ENCODE assay signal across 1 cellular context in the genomic region with DNA sequence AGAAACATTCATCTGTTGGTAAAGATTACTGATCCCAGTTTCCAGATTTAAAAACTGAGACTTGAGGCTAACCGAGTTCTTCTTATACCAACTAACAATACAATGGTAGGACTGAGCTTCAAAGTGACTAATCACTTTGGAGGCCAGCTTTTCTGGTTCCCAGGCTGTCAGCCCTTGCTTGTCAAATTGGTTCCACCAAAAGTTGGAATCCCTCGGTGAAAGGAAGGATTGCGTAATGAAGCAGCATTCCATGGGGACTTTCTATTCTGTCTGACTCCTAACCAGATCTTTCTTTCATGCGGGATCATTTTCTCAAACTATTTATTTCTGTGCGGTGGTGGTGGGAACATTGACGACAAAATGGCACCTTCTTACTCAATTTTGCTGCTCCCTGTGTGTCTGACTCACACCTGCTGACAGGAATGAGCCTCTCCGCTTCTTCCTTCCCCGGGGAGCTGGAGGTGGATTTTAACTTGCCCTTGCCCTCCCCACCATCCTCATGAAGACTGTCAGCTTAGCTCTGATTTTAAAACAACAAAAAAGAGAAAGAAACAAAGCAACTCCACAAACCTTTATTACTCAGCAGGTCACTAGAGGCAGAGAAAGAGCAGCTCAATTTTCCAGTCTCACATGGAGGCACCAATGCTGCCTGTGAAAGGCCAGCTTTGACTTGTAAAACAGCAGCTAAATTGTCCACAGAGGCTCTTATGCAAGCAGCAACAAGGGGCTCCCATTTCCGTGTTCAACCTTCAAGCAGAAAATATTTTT.
TF ChIP-seq lines count a peak whose summit lies in the region.

No MANE protein-coding gene starts in this region.

TF ChIP-seq in H1, 55 proteins besides CTCF, POLR2A, EP300 and RAD21:
- TF ChIP-seq NANOG (IDR thresholded peaks at IDR 0.05; ENCODE audit: insufficient read depth, low read depth, low read length, poor library complexity, severe bottlenecking) (no peak), HDAC2 (IDR thresholded peaks at IDR 0.05; ENCODE audit: borderline replicate concordance in 1 of 2, low read depth in 2 of 2, low read length in 2 of 2) (0 out of 4 replicates have a peak, but pooled peaks of 1 of the 2 experiments have one; percentile 15), CEBPB (IDR thresholded peaks at IDR 0.05; ENCODE audit: low read depth, low read length) (peak; percentile 98), CTBP2 (IDR thresholded peaks at IDR 0.05; ENCODE audit: borderline replicate concordance, insufficient read depth, insufficient read length, low read length) (no peak), TEAD4 (IDR thresholded peaks at IDR 0.05; ENCODE audit: low read depth, low read length) (0 out of 2 replicates have a peak, but pooled peaks have one; percentile 38), SP4 (IDR thresholded peaks at IDR 0.05; ENCODE audit: low read length) (peak; percentile 62; the same call in 1 of the 2 replicates), YY1 (IDR thresholded peaks at IDR 0.05; ENCODE audit: low read depth, low read length) (peak; percentile 67; the same call in 1 of the 2 replicates), BCL11A (IDR thresholded peaks at IDR 0.05; ENCODE audit: low read depth in 2 of 2, low read length in 2 of 2) (no peak), JUND (IDR thresholded peaks at IDR 0.05; ENCODE audit: low read length) (no peak), ASH2L (IDR thresholded peaks at IDR 0.05; ENCODE audit: low read length) (peak; percentile 46), EZH2 (IDR thresholded peaks at IDR 0.05; ENCODE audit: low read depth, low read length, severe bottlenecking) (no peak), SIN3A (conservative IDR thresholded peaks at IDR 0.05 in 1 of 2, IDR thresholded peaks at IDR 0.05 in 1 of 2; ENCODE audit: low read depth in 1 of 2, low read length in 2 of 2) (0 out of 4 replicates have a peak, but pooled peaks of 1 of the 2 experiments have one; percentile 52)
- TF ChIP-seq, protein P1, sequence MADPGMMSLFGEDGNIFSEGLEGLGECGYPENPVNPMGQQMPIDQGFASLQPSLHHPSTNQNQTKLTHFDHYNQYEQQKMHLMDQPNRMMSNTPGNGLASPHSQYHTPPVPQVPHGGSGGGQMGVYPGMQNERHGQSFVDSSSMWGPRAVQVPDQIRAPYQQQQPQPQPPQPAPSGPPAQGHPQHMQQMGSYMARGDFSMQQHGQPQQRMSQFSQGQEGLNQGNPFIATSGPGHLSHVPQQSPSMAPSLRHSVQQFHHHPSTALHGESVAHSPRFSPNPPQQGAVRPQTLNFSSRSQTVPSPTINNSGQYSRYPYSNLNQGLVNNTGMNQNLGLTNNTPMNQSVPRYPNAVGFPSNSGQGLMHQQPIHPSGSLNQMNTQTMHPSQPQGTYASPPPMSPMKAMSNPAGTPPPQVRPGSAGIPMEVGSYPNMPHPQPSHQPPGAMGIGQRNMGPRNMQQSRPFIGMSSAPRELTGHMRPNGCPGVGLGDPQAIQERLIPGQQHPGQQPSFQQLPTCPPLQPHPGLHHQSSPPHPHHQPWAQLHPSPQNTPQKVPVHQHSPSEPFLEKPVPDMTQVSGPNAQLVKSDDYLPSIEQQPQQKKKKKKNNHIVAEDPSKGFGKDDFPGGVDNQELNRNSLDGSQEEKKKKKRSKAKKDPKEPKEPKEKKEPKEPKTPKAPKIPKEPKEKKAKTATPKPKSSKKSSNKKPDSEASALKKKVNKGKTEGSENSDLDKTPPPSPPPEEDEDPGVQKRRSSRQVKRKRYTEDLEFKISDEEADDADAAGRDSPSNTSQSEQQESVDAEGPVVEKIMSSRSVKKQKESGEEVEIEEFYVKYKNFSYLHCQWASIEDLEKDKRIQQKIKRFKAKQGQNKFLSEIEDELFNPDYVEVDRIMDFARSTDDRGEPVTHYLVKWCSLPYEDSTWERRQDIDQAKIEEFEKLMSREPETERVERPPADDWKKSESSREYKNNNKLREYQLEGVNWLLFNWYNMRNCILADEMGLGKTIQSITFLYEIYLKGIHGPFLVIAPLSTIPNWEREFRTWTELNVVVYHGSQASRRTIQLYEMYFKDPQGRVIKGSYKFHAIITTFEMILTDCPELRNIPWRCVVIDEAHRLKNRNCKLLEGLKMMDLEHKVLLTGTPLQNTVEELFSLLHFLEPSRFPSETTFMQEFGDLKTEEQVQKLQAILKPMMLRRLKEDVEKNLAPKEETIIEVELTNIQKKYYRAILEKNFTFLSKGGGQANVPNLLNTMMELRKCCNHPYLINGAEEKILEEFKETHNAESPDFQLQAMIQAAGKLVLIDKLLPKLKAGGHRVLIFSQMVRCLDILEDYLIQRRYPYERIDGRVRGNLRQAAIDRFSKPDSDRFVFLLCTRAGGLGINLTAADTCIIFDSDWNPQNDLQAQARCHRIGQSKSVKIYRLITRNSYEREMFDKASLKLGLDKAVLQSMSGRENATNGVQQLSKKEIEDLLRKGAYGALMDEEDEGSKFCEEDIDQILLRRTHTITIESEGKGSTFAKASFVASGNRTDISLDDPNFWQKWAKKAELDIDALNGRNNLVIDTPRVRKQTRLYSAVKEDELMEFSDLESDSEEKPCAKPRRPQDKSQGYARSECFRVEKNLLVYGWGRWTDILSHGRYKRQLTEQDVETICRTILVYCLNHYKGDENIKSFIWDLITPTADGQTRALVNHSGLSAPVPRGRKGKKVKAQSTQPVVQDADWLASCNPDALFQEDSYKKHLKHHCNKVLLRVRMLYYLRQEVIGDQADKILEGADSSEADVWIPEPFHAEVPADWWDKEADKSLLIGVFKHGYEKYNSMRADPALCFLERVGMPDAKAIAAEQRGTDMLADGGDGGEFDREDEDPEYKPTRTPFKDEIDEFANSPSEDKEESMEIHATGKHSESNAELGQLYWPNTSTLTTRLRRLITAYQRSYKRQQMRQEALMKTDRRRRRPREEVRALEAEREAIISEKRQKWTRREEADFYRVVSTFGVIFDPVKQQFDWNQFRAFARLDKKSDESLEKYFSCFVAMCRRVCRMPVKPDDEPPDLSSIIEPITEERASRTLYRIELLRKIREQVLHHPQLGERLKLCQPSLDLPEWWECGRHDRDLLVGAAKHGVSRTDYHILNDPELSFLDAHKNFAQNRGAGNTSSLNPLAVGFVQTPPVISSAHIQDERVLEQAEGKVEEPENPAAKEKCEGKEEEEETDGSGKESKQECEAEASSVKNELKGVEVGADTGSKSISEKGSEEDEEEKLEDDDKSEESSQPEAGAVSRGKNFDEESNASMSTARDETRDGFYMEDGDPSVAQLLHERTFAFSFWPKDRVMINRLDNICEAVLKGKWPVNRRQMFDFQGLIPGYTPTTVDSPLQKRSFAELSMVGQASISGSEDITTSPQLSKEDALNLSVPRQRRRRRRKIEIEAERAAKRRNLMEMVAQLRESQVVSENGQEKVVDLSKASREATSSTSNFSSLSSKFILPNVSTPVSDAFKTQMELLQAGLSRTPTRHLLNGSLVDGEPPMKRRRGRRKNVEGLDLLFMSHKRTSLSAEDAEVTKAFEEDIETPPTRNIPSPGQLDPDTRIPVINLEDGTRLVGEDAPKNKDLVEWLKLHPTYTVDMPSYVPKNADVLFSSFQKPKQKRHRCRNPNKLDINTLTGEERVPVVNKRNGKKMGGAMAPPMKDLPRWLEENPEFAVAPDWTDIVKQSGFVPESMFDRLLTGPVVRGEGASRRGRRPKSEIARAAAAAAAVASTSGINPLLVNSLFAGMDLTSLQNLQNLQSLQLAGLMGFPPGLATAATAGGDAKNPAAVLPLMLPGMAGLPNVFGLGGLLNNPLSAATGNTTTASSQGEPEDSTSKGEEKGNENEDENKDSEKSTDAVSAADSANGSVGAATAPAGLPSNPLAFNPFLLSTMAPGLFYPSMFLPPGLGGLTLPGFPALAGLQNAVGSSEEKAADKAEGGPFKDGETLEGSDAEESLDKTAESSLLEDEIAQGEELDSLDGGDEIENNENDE (IDR thresholded peaks at IDR 0.05; ENCODE audit: insufficient replicate concordance, low read length) = peak; percentile 63
- TF ChIP-seq, protein P2, sequence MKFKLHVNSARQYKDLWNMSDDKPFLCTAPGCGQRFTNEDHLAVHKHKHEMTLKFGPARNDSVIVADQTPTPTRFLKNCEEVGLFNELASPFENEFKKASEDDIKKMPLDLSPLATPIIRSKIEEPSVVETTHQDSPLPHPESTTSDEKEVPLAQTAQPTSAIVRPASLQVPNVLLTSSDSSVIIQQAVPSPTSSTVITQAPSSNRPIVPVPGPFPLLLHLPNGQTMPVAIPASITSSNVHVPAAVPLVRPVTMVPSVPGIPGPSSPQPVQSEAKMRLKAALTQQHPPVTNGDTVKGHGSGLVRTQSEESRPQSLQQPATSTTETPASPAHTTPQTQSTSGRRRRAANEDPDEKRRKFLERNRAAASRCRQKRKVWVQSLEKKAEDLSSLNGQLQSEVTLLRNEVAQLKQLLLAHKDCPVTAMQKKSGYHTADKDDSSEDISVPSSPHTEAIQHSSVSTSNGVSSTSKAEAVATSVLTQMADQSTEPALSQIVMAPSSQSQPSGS (IDR thresholded peaks at IDR 0.05; ENCODE audit: low read length) = no peak
- TF ChIP-seq, protein P3, sequence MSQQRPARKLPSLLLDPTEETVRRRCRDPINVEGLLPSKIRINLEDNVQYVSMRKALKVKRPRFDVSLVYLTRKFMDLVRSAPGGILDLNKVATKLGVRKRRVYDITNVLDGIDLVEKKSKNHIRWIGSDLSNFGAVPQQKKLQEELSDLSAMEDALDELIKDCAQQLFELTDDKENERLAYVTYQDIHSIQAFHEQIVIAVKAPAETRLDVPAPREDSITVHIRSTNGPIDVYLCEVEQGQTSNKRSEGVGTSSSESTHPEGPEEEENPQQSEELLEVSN (IDR thresholded peaks at IDR 0.05) = 0 out of 2 replicates have a peak, but pooled peaks have one; percentile 20
